12 cellular contexts compared by ENCODE assay signal in the genomic region with DNA sequence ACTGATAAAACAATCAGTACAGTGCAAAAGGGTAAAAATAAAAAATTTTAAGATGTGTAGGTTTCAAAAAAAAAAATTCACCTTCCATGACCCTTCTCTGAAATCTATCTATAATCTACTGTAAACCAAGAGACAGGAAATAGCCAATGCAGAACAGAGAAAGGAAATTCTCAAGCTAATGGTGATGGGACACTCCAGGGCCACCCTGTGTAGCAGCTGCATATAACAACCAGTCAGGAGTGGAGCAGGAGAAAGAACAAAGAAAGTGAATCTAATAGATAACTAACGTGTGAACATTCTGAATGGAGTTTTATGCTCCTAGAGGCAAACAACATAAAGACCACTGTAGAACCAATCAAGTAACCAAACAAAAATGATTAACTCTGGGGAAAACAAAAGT. TPM values are rescaled to one million over a fixed set of nuclear protein-coding genes. Genes with fewer than 3 reads are reported as not detected.
DNase-seq lines count a peak whose midpoint lies in the region; ATAC-seq, FAIRE-seq and TF ChIP-seq lines count a peak whose summit lies in the region.
"Had no signal": no experiment of that assay in that cellular context is flagged by ENCODE, and none has a peak within 500 bp of the region (broad histone marks: within the 10 kb centered on the region; RNA-seq: fewer than 3 reads in every experiment).

No MANE protein-coding gene starts in this region.

- no peak overlapping the region for H3K14ac ChIP-seq in H9 (ENCODE audit: insufficient read depth, low read length)

- no peaks in the 10 kb centered on the region; the same call in 1 of the 2 replicates for H3K4me1 ChIP-seq in H9 (ENCODE audit: insufficient read depth, low read length)

- H3K9ac ChIP-seq in H9 (ENCODE audit: extremely low read depth, insufficient read length, low read length) = no peak overlapping the region

- H3K27me3 ChIP-seq in H9 (ENCODE audit: insufficient read depth, low read length) = no peaks in the 10 kb centered on the region
- H3K27me3 ChIP-seq: body of pancreas had no signal

- peak overlapping the region in 2 of 3 experiments; percentile 31 to 92; a peak in 2 of 7 replicates for H3K27ac Mint-ChIP-seq in H9
- peak overlapping the region; percentile 50 for H3K27ac Mint-ChIP-seq in activated CD4-positive, alpha-beta memory T cell treated with anti-CD3 and anti-CD28 coated beads, Interleukin-2, amount 10 ng/mL, durations not matched to agents 7 days and 5 days
- H3K27ac Mint-ChIP-seq in natural killer cell treated with Interleukin-12 subunit alpha and Interleukin-12 subunit beta and Interleukin-15 and Interleukin-18, amount 100 ng/mL, for 72 hours = peak overlapping the region; percentile 84 to 86

- H3K27ac ChIP-seq in H9 (ENCODE audit: insufficient read length, low read depth, low read length) = no peak overlapping the region

- H2AFZ ChIP-seq in H9 (ENCODE audit: low read length) = no peak overlapping the region

- H3K79me1 ChIP-seq in H9 (ENCODE audit: insufficient read depth, low read depth, low read length, poor library complexity, severe bottlenecking) = peaks cover 3% of the 10 kb centered on the region

- H4K5ac ChIP-seq in H9 (ENCODE audit: insufficient read length, low read depth, low read length) = no peak overlapping the region

- H2BK15ac ChIP-seq in H9 (ENCODE audit: low read depth, low read length) = no peak overlapping the region

- TF ChIP-seq CTCF in H9 (conservative IDR thresholded peaks at IDR 0.05) = no peak

- WGBS in H9 (ENCODE audit: extremely low coverage, insufficient read length, low lambda C conversion rate) = no CpG with 5 or more reads among the region's 1 CpG

- H2BK5ac ChIP-seq in H9 (ENCODE audit: insufficient read length, low read length) = no peak overlapping the region

- H3K9me3 ChIP-seq in H9 (ENCODE audit: control insufficient read depth, low read depth, low read length) = no peaks in the 10 kb centered on the region
- H3K9me3 ChIP-seq: body of pancreas had no signal

- no peak overlapping the region for H2BK20ac ChIP-seq in H9 (ENCODE audit: low read depth, low read length, poor library complexity, severe bottlenecking)

- peaks cover 8 to 28% of the 10 kb centered on the region in 2 experiments; a peak in 3 of 4 replicates for H3K4me1 Mint-ChIP-seq in H9
- H3K4me1 Mint-ChIP-seq in activated CD4-positive, alpha-beta memory T cell treated with anti-CD3 and anti-CD28 coated beads, Interleukin-2, amount 10 ng/mL, durations not matched to agents 7 days and 5 days = peaks cover 52% of the 10 kb centered on the region
- peaks cover 44% of the 10 kb centered on the region in 2 donors for H3K4me1 Mint-ChIP-seq in natural killer cell treated with Interleukin-12 subunit alpha and Interleukin-12 subunit beta and Interleukin-15 and Interleukin-18, amount 100 ng/mL, for 72 hours (ENCODE audit: low read depth in 2 of 2)

- H2AK5ac ChIP-seq in H9 (ENCODE audit: insufficient read length, low read length) = no peak overlapping the region

- no peaks in the 10 kb centered on the region for H3K9me3 Mint-ChIP-seq in H9
- H3K9me3 Mint-ChIP-seq in activated CD4-positive, alpha-beta memory T cell treated with anti-CD3 and anti-CD28 coated beads, Interleukin-2, amount 10 ng/mL, durations not matched to agents 7 days and 5 days = peaks cover 4% of the 10 kb centered on the region
- H3K9me3 Mint-ChIP-seq in natural killer cell treated with Interleukin-12 subunit alpha and Interleukin-12 subunit beta and Interleukin-15 and Interleukin-18, amount 100 ng/mL, for 72 hours = no peaks in the 10 kb centered on the region

- no peaks in the 10 kb centered on the region for H4K20me1 ChIP-seq in H9 (ENCODE audit: control insufficient read depth, insufficient read depth, insufficient read length)

- no peak overlapping the region for H2BK12ac ChIP-seq in H9 (ENCODE audit: insufficient read length, low read depth, low read length)

- H4K91ac ChIP-seq in H9 (ENCODE audit: insufficient read length, low read depth, low read length) = no peak overlapping the region

- no peak overlapping the region for H3K56ac ChIP-seq in H9 (ENCODE audit: insufficient read length, low read depth, low read length)

- CTCF ChIA-PET in activated CD4-positive, alpha-beta memory T cell treated with anti-CD3 and anti-CD28 coated beads, Interleukin-2, amount 10 ng/mL, durations not matched to agents 7 days and 5 days (lab: Charles Lee) = no interaction called here

- POLR2A ChIA-PET in activated CD4-positive, alpha-beta memory T cell treated with anti-CD3 and anti-CD28 coated beads, Interleukin-2, amount 10 ng/mL, durations not matched to agents 7 days and 5 days (lab: Charles Lee) = interaction anchor here (0.7 kb wide), 1 partner anchor 794 kb away, joined by 3 read pairs; no protein-coding TSS in a partner anchor

- H3K23me2 ChIP-seq in H9 (ENCODE audit: insufficient read length, low read depth, low read length, poor library complexity, severe bottlenecking) = no peaks in the 10 kb centered on the region

- no peak overlapping the region for H3T11ph ChIP-seq in H9 (ENCODE audit: low read length)

- no peaks in the 10 kb centered on the region; the same call in 1 of the 2 replicates for H3K79me2 ChIP-seq in H9 (ENCODE audit: insufficient read depth, low read length)

- no peaks in the 10 kb centered on the region for H3K27me3 Mint-ChIP-seq in H9 (ENCODE audit: low read depth)
- no peaks in the 10 kb centered on the region for H3K27me3 Mint-ChIP-seq in activated CD4-positive, alpha-beta memory T cell treated with anti-CD3 and anti-CD28 coated beads, Interleukin-2, amount 10 ng/mL, durations not matched to agents 7 days and 5 days
- no peaks in the 10 kb centered on the region for H3K27me3 Mint-ChIP-seq in natural killer cell treated with Interleukin-12 subunit alpha and Interleukin-12 subunit beta and Interleukin-15 and Interleukin-18, amount 100 ng/mL, for 72 hours

- H3K18ac ChIP-seq in H9 (ENCODE audit: insufficient read length, low read depth, low read length) = no peak overlapping the region

- ATAC-seq in GM18909 (IDR thresholded peaks at IDR 0.05; ENCODE audit: poor library complexity, unreplicated experiment) = peak; percentile 59
- peak; percentile 58 to 59 for ATAC-seq in natural killer cell treated with Interleukin-12 subunit alpha and Interleukin-12 subunit beta and Interleukin-15 and Interleukin-18, amount 100 ng/mL, for 72 hours
- ATAC-seq in HG03378 (IDR thresholded peaks at IDR 0.05; ENCODE audit: unreplicated experiment) = no peak

- H3K4me2 ChIP-seq in H9 (ENCODE audit: insufficient read depth, insufficient read length, low read length) = no peak overlapping the region

- H4K8ac ChIP-seq in H9 (replicated peaks; ENCODE audit: insufficient read length, low read depth, low read length) = no peak overlapping the region

- no peak for FAIRE-seq in RCC 7860 (lab: Jason Lieb, UNC)

- peaks cover 22 to 40% (median 24%) of the 10 kb centered on the region in 3 experiments for H3K36me3 Mint-ChIP-seq in H9 (ENCODE audit: insufficient read depth in 1 of 3, low read depth in 3 of 3)
- peaks cover 57% of the 10 kb centered on the region for H3K36me3 Mint-ChIP-seq in activated CD4-positive, alpha-beta memory T cell treated with anti-CD3 and anti-CD28 coated beads, Interleukin-2, amount 10 ng/mL, durations not matched to agents 7 days and 5 days (ENCODE audit: low read depth)
- H3K36me3 Mint-ChIP-seq in natural killer cell treated with Interleukin-12 subunit alpha and Interleukin-12 subunit beta and Interleukin-15 and Interleukin-18, amount 100 ng/mL, for 72 hours = peaks cover 5% of the 10 kb centered on the region

- H2BK120ac ChIP-seq in H9 (ENCODE audit: low read depth, low read length, poor library complexity, severe bottlenecking) = no peak overlapping the region

- no peak overlapping the region for H3K4me3 Mint-ChIP-seq in H9
- no peak overlapping the region for H3K4me3 Mint-ChIP-seq in activated CD4-positive, alpha-beta memory T cell treated with anti-CD3 and anti-CD28 coated beads, Interleukin-2, amount 10 ng/mL, durations not matched to agents 7 days and 5 days
- H3K4me3 Mint-ChIP-seq in natural killer cell treated with Interleukin-12 subunit alpha and Interleukin-12 subunit beta and Interleukin-15 and Interleukin-18, amount 100 ng/mL, for 72 hours = peak overlapping the region; percentile 53

- no peak overlapping the region for H3K23ac ChIP-seq in H9 (ENCODE audit: insufficient read length, low read depth, low read length)

- no peak overlapping the region for H3K4ac ChIP-seq in H9 (ENCODE audit: low read depth, low read length)

- DNase-seq in H9 (no peak), RCC 7860 (ENCODE audit: low spot score) (no peak), NCI-H2107 (lab: John Stamatoyannopoulos, UW) (no peak)
- no peak for DNase-seq in activated CD4-positive, alpha-beta memory T cell treated with anti-CD3 and anti-CD28 coated beads, Interleukin-2, amount 10 ng/mL, durations not matched to agents 7 days and 5 days
- DNase-seq in natural killer cell treated with Interleukin-12 subunit alpha and Interleukin-12 subunit beta and Interleukin-15 and Interleukin-18, amount 100 ng/mL, for 72 hours (ENCODE audit: low spot score) = no peak
- DNase-seq: activated CD4-positive, alpha-beta T cell treated with anti-CD3 and anti-CD28 coated beads for 1 hour; EL; NCI-H187; OCI-M1 had no signal

RNA-seq across cellular contexts. Expression of gene SPTLC1, which starts 16.6 kb away (rescaled TPM):
- 70.5 and 73.5 TPM in 2 replicates for total RNA-seq in H9 (2021)
- total RNA-seq in activated CD4-positive, alpha-beta memory T cell treated with anti-CD3 and anti-CD28 coated beads, Interleukin-2, amount 10 ng/mL, durations not matched to agents 7 days and 5 days = 10 to 100 TPM; 55.1 to 60.9 TPM
- total RNA-seq in natural killer cell treated with Interleukin-12 subunit alpha and Interleukin-12 subunit beta and Interleukin-15 and Interleukin-18, amount 100 ng/mL, for 72 hours = 10 to 100 TPM; 67.7 to 69.1 TPM
